8 cellular contexts compared by ENCODE assay signal in the genomic region with DNA sequence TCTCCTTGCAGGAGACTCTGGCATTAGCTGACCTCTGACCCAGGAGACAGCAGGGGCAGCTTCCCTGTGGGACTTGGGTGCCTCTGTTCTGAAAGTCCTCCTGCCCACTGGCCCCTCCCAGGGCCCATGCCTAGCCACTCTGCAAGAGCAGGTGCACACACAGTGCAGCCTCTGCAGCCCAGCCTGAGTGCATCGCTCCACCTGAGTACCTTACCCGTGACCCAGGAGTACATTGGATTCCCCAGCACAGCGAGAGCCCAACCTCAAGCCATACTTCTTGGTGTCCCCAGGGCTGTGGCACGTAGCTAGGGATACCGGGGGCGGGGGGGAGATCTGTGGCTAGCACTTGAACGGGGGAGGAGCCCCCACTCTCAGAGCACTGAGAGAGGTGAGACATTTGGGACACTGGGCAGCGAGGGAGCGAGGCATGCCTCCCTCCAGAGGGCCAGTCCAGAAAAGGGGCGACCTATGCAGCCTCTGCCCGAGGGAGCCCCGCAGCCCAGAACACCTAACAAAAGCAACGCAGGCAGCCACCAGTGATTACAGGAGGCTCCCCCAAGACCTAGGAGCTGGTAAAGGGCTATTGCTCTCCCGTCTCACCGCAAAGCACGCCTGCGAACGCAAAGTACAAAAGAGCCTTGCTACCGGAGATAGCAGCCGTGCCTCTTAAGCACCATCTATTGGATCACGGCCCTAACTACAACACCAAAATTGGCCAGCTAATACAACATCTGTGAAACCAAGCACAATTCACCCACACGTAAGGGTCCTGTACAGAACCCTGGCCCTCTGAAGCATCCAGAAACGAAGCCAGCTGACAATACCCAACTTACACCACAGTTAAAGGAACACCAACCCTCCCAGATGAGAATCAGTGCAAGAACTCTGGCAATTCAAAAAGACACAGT. TPM values are rescaled to one million over a fixed set of nuclear protein-coding genes. Genes with fewer than 3 reads are reported as not detected.
A peak's percentile ranks its signal among the peaks of the same experiment; 100 is the strongest.
DNase-seq lines count a peak whose midpoint lies in the region; ATAC-seq and TF ChIP-seq lines count a peak whose summit lies in the region.

No MANE protein-coding gene starts in this region.

- no peaks in the 10 kb centered on the region for H3K79me2 ChIP-seq in OCI-LY3 (ENCODE audit: low read length)

- H3K4me1 ChIP-seq in OCI-LY3 (ENCODE audit: low read length) = no peaks in the 10 kb centered on the region
- H3K4me1 ChIP-seq in heart left ventricle = no peaks in the 10 kb centered on the region

- no peak overlapping the region for H3K9ac ChIP-seq in OCI-LY3 (ENCODE audit: low read length)

- peak; percentile 32 for DNase-seq in NCI-H1436 (lab: John Stamatoyannopoulos, UW)
- DNase-seq in NCI-H1436 treated with DMSO at 0.1 percent for 48 hours (lab: John Stamatoyannopoulos, UW) = no peak
- no peak for DNase-seq in heart left ventricle
- DNase-seq in sciatic nerve (ENCODE audit: low spot score) = no peak

- no peak overlapping the region for H3K4me3 ChIP-seq in OCI-LY3 (ENCODE audit: low read length)
- H3K4me3 ChIP-seq in heart left ventricle = peak overlapping the region in 9 of 12 donors; percentile 4 to 57 (median 19)

- H3K27ac ChIP-seq in OCI-LY3 (ENCODE audit: low read length) (no peak overlapping the region), heart left ventricle (peak overlapping the region in 2 of 12 donors; percentile 5 to 42)

- TF ChIP-seq CTCF in OCI-LY3 (IDR thresholded peaks at IDR 0.05; ENCODE audit: low read depth, low read length) (0 out of 2 replicates have a peak, but pooled peaks have one; percentile 7), heart left ventricle (IDR thresholded peaks at IDR 0.05) (peak in 5 of 12 donors; percentile 13 to 30 (median 21))

- TF ChIP-seq POLR2A in heart left ventricle (IDR thresholded peaks at IDR 0.05) = no peak

- no peaks in the 10 kb centered on the region for H3K36me3 ChIP-seq in OCI-LY3 (replicated peaks; ENCODE audit: low read depth, low read length)
- no peaks in the 10 kb centered on the region for H3K36me3 ChIP-seq in heart left ventricle

- no peaks in the 10 kb centered on the region for H4K20me1 ChIP-seq in OCI-LY3 (ENCODE audit: insufficient read depth, low read length)

- H3K27me3 ChIP-seq in OCI-LY3 (ENCODE audit: low read depth, low read length) (no peaks in the 10 kb centered on the region), heart left ventricle (no peaks in the 10 kb centered on the region)

- no peaks in the 10 kb centered on the region for H3K9me3 ChIP-seq in OCI-LY3 (ENCODE audit: insufficient read depth, low read length)
- peaks cover 0 to 3% (median 0%) of the 10 kb centered on the region in 12 donors for H3K9me3 ChIP-seq in heart left ventricle

- ATAC-seq in heart left ventricle (peak; percentile 49 to 70 (median 60)), sciatic nerve (peak; percentile 56), GM21786 (IDR thresholded peaks at IDR 0.05; ENCODE audit: unreplicated experiment) (no peak), GM18907 (IDR thresholded peaks at IDR 0.05; ENCODE audit: unreplicated experiment) (no peak), GM19463 (IDR thresholded peaks at IDR 0.05; ENCODE audit: unreplicated experiment) (no peak)

- H2AFZ ChIP-seq in OCI-LY3 (ENCODE audit: low read depth, low read length) = no peak overlapping the region

- WGBS in heart left ventricle, 4 donors = 54 to 87% (median 76%) methylated on average over 13 to 23 of the region's 23 CpGs

- intact Hi-C loops in heart left ventricle (cut with DNase I) = loop anchor here in 1 of 10 donors (10.0 kb wide), 1 partner anchor 152 kb away; no protein-coding TSS in a partner anchor
- intact Hi-C loops in sciatic nerve (cut with DNase I) = no loop called here

- H3K4me2 ChIP-seq in OCI-LY3 (ENCODE audit: low read length) = no peak overlapping the region

RNA-seq across cellular contexts. Expression of a gene that starts 0.8 kb away (rescaled TPM):
- not detected for total RNA-seq in heart left ventricle
- not detected for polyA plus RNA-seq in heart left ventricle
- total RNA-seq in sciatic nerve = not detected

Comparison
In these comparisons a context has a peak if more than half of its experiments do, and no peak if none do; other contexts are left out.
1. ATAC-seq: peak in heart left ventricle (4 of 4) and sciatic nerve (single experiment); none in GM21786 (single experiment), GM18907 (single experiment) and GM19463 (single experiment).